1 cellular context compared by ENCODE assay signal in the genomic region with DNA sequence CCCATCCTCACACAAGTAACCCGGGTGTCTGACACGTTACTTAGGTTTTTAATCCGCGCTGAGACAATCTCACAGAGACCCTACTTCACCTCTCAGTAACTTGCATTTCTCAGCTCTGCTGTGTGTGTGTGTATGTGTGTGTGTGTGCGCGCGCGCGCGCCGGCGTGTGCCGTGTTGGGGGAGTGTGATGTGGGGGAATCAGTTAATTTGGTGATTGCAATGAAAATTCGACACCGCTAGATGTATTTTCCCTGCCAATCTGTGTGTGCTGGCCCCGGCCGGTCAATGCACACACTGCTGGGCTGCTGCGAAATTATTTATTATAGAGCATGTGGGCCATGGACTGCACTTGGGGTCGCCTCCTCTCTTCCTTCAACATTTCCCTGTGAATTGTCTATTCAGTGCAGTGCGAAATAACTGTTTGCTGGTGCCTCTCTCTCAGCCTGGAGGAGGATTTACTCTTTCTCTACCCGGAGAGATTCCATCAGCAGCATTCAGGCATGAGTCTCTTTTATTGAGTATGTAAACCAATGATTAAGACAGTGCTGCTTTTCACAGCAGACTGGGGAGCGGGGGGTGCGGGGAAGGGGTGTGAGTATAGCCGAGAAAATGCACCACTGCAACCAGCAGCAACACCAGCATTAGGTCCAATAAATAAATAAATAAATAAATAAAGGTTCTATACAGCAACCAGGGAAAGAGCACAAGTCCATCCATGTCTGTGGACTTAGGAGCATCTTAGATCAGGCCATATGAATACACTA.
TF ChIP-seq lines count a peak whose summit lies in the region.

No MANE protein-coding gene starts in this region.

TF ChIP-seq in H1, 55 proteins besides CTCF, POLR2A, EP300 and RAD21 (continued from another document):
- TF ChIP-seq ATF2 (IDR thresholded peaks at IDR 0.05; ENCODE audit: low read length) (no peak), GTF2F1 (IDR thresholded peaks at IDR 0.05; ENCODE audit: borderline replicate concordance, low read depth, low read length) (no peak), CHD2 (IDR thresholded peaks at IDR 0.05; ENCODE audit: low read length) (no peak), TEAD4 (IDR thresholded peaks at IDR 0.05; ENCODE audit: low read depth, low read length) (no peak), PHF8 (conservative IDR thresholded peaks at IDR 0.05; ENCODE audit: low read depth, low read length) (no peak), CBX5 (IDR thresholded peaks at IDR 0.05; ENCODE audit: low read depth, low read length) (no peak), MAFK (IDR thresholded peaks at IDR 0.05; ENCODE audit: low read depth, low read length) (no peak)
- TF ChIP-seq, protein P1, sequence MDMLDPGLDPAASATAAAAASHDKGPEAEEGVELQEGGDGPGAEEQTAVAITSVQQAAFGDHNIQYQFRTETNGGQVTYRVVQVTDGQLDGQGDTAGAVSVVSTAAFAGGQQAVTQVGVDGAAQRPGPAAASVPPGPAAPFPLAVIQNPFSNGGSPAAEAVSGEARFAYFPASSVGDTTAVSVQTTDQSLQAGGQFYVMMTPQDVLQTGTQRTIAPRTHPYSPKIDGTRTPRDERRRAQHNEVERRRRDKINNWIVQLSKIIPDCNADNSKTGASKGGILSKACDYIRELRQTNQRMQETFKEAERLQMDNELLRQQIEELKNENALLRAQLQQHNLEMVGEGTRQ (IDR thresholded peaks at IDR 0.05; ENCODE audit: low read length) = no peak
